22 cellular contexts compared by ENCODE assay signal in the genomic region with DNA sequence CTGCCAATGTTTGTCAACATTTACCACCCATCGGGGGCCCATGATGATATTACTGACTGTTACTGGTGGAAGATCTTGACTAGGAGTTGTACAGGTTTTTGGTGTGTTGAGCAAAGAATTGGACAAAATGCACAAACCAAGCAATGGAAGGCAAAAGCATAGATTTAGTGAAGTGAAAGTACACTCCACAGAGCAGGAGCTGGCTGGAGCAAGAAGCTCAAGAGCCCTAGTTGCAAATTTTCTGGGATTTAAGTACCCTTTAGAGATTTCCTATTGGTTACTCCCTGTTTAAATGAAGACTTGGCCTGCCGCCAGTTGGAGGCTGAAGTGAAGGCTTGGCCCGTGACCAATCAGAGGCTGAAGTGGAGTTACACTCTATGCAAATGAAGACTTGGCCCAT.
DNase-seq lines count a peak whose midpoint lies in the region; ATAC-seq and TF ChIP-seq lines count a peak whose summit lies in the region.
"Had no signal": no experiment of that assay in that cellular context is flagged by ENCODE, and none has a peak within 500 bp of the region (broad histone marks: within the 10 kb centered on the region; RNA-seq: fewer than 3 reads in every experiment).

No MANE protein-coding gene starts in this region.

- no peaks in the 10 kb centered on the region for H3K27me3 ChIP-seq in esophagus muscularis mucosa
- H3K27me3 ChIP-seq: Peyer's patch had no signal

- DNase-seq in NCI-H748 (lab: John Stamatoyannopoulos, UW; ENCODE audit: unreplicated experiment): peak; percentile 48
- no peak for DNase-seq in NCI-H748 treated with DMSO at 0.1 percent for 48 hours (lab: John Stamatoyannopoulos, UW)
- DNase-seq in NAMALWA (ENCODE audit: low spot score): peak; percentile 4
- DNase-seq in NCI-H69 (lab: John Stamatoyannopoulos, UW): peak; percentile 31
- DNase-seq in esophagus muscularis mucosa (ENCODE audit: extremely low spot score): peak; percentile 21
- no peak for DNase-seq in HuH-7.5 (ENCODE audit: low spot score)
- no peak for DNase-seq in omental fat pad (ENCODE audit: low spot score)
- DNase-seq: Caco-2; CD8-positive, alpha-beta T cell; DMS 273 treated with DMSO at 0.1 percent for 48 hours; DND-41; HCEC 1CT; IMR-90; NCI-H1417; NCI-H1694; NCI-H2107; NCI-H510A; NCI-H774; Peyer's patch; SHP77 treated with DMSO at 0.1 percent for 48 hours had no signal

- 84% methylated on average over 3 of the region's 3 CpGs for WGBS in esophagus muscularis mucosa

- no peak overlapping the region for H3K4me3 ChIP-seq in esophagus muscularis mucosa
- H3K4me3 ChIP-seq: Peyer's patch, SK-N-MC had no signal

- no peak for ATAC-seq in omental fat pad (ENCODE audit: low FRiP score)
- ATAC-seq: CD8-positive, alpha-beta T cell had no signal

- H3K36me3 ChIP-seq in esophagus muscularis mucosa: no peaks in the 10 kb centered on the region
- H3K36me3 ChIP-seq: Peyer's patch had no signal

- intact Hi-C loops in esophagus muscularis mucosa (cut with DNase I): no loop called here

- no peak for TF ChIP-seq CTCF in esophagus muscularis mucosa (IDR thresholded peaks at IDR 0.05)
- no peak for TF ChIP-seq CTCF in omental fat pad (IDR thresholded peaks at IDR 0.05)

- peaks cover 0 to 13% (median 11%) of the 10 kb centered on the region in 4 donors for H3K9me3 ChIP-seq in esophagus muscularis mucosa

- TF ChIP-seq EP300 in esophagus muscularis mucosa (IDR thresholded peaks at IDR 0.05): no peak

- H3K4me1 ChIP-seq in esophagus muscularis mucosa: peaks cover 0 to 14% (median 13%) of the 10 kb centered on the region in 4 donors
- H3K4me1 ChIP-seq: Caco-2, Peyer's patch had no signal

- TF ChIP-seq POLR2A in esophagus muscularis mucosa (IDR thresholded peaks at IDR 0.05; ENCODE audit: low read depth): no peak

- H3K27ac ChIP-seq in esophagus muscularis mucosa (replicated peaks in 1 of 4): no peak overlapping the region
- H3K27ac ChIP-seq: C4-2B, Peyer's patch, SK-N-MC had no signal

Comparison
In these comparisons a context has a peak if more than half of its experiments do, and no peak if none do; other contexts are left out.
1. DNase-seq: peak in NCI-H748 (single experiment), NAMALWA (single experiment), NCI-H69 (single experiment) and esophagus muscularis mucosa (single experiment); none in NCI-H748 treated with DMSO at 0.1 percent for 48 hours (single experiment), HuH-7.5 (single experiment) and omental fat pad (single experiment).